In genomic region chr6:109303647-109304283, GRCh38 we compare ENCODE assay signal across 12 cellular contexts.
DNase-seq lines count a peak whose midpoint lies in the region; ATAC-seq and TF ChIP-seq lines count a peak whose summit lies in the region.
"Had no signal": no experiment of that assay in that cellular context is flagged by ENCODE, and none has a peak within 500 bp of the region (broad histone marks: within the 10 kb centered on the region; RNA-seq: fewer than 3 reads in every experiment).

No MANE protein-coding gene starts in this region.

- CTCF ChIA-PET in PC-9 (lab: Charles Lee) = no interaction called here

- H3K4me3 ChIP-seq in right atrium auricular region (no peak overlapping the region), PC-9 (no peak overlapping the region), thoracic aorta (no peak overlapping the region)

- DNase-seq in right atrium auricular region (ENCODE audit: low spot score) (no peak), left ventricle myocardium superior (no peak), PC-9 (no peak), left kidney (ENCODE audit: low read depth, low spot score) (peak; percentile 34), thoracic aorta (ENCODE audit: low spot score) (no peak), NCI-H2081 (lab: John Stamatoyannopoulos, UW) (no peak)
- DNase-seq in stimulated activated CD4-positive, alpha-beta T cell treated with anti-CD3 and anti-CD28 coated beads, Interleukin-12 subunit alpha, Interleukin-12 subunit beta, amount 100 ng/mL, for 4 hours = no peak
- no peak for DNase-seq in activated CD4-positive, alpha-beta T cell treated with anti-CD3 and anti-CD28 coated beads, Interleukin-2, amount 50 U/mL, for 1 hour
- DNase-seq: activated CD4-positive, alpha-beta T cell treated with anti-CD3 and anti-CD28 coated beads, Interleukin-2, amount 10 ng/mL, durations not matched to agents 7 days and 5 days; effector CD4-positive, alpha-beta T cell; foreskin fibroblast; RPMI8226 had no signal

- H3K36me3 ChIP-seq in right atrium auricular region (no peaks in the 10 kb centered on the region), PC-9 (ENCODE audit: low read depth) (no peaks in the 10 kb centered on the region), thoracic aorta (no peaks in the 10 kb centered on the region)

- BruUV-seq in PC-9 (replicated peaks; lab: Mats Ljungman, UMichigan) = no TSS peak

- H2AFZ ChIP-seq in PC-9 = no peak overlapping the region

- no peaks in the 10 kb centered on the region for H3K79me2 ChIP-seq in PC-9 (ENCODE audit: low read depth)

- POLR2A ChIA-PET in PC-9 (lab: Charles Lee; ENCODE audit: unreplicated experiment) = interaction anchor here (0.6 to 0.7 kb wide), 3 partner anchors 33 to 137 kb away, joined by 3 read pairs; no protein-coding TSS in a partner anchor

- H3K27me3 ChIP-seq in right atrium auricular region (no peaks in the 10 kb centered on the region), PC-9 (ENCODE audit: insufficient read depth, low read depth) (no peaks in the 10 kb centered on the region), thoracic aorta (replicated peaks; ENCODE audit: insufficient read depth) (no peaks in the 10 kb centered on the region)

- H3K9me3 ChIP-seq in right atrium auricular region = no peaks in the 10 kb centered on the region
- no peaks in the 10 kb centered on the region for H3K9me3 ChIP-seq in PC-9 (ENCODE audit: insufficient read depth, low read depth)
- H3K9me3 ChIP-seq in thoracic aorta = no peaks in the 10 kb centered on the region

- TF ChIP-seq CTCF in right atrium auricular region (IDR thresholded peaks at IDR 0.05) (no peak), PC-9 (conservative IDR thresholded peaks at IDR 0.05) (no peak), thoracic aorta (IDR thresholded peaks at IDR 0.05) (no peak)

- no peaks in the 10 kb centered on the region for H3K9me2 ChIP-seq in PC-9 (ENCODE audit: insufficient read depth)

- intact Hi-C loops in left ventricle myocardium superior (cut with micrococcal nuclease) (no loop called here), PC-9 (cut with micrococcal nuclease; ENCODE audit: unreplicated experiment) (no loop called here)

- H3K4me2 ChIP-seq in PC-9 = peak overlapping the region; percentile 17

- ATAC-seq in left ventricle myocardium superior (no peak), thoracic aorta (ENCODE audit: insufficient number of reproducible peaks, low FRiP score, low read depth) (no peak)

- peak overlapping the region; percentile 38 to 61 for H3K27ac ChIP-seq in right atrium auricular region
- peak overlapping the region; percentile 4 for H3K27ac ChIP-seq in PC-9
- H3K27ac ChIP-seq in thoracic aorta = peak overlapping the region; percentile 24 to 59

- H3K4me1 ChIP-seq in right atrium auricular region (peaks cover 0 to 45% of the 10 kb centered on the region in 2 donors), PC-9 (replicated peaks; ENCODE audit: insufficient read depth) (peaks cover 32% of the 10 kb centered on the region), thoracic aorta (ENCODE audit: control insufficient read depth in 1 of 2, low read depth in 2 of 2) (peaks cover 28 to 70% of the 10 kb centered on the region in 2 donors)

- no peaks in the 10 kb centered on the region for H3F3A ChIP-seq in PC-9 (ENCODE audit: insufficient read depth, low read depth)

- no peaks in the 10 kb centered on the region for H4K20me1 ChIP-seq in PC-9 (ENCODE audit: insufficient read depth)
